9 cellular contexts compared by ENCODE assay signal in genomic region chr11:2890466-2891241, GRCh38. TPM values are rescaled to one million over a fixed set of nuclear protein-coding genes. Genes with fewer than 3 reads are reported as not detected.
A peak's percentile ranks its signal among the peaks of the same experiment; 100 is the strongest.
DNase-seq lines count a peak whose midpoint lies in the region; ATAC-seq and TF ChIP-seq lines count a peak whose summit lies in the region.
"Had no signal": no experiment of that assay in that cellular context is flagged by ENCODE, and none has a peak within 500 bp of the region (broad histone marks: within the 10 kb centered on the region; RNA-seq: fewer than 3 reads in every experiment).

No MANE protein-coding gene starts in this region.

- 61 to 75% methylated on average over 12 to 14 of the region's 28 CpGs for WGBS in thyroid gland, 2 donors

- H3K4me1 ChIP-seq in thyroid gland: peaks cover 15 to 29% of the 10 kb centered on the region in 2 donors

- TF ChIP-seq CTCF in VCaP (conservative IDR thresholded peaks at IDR 0.05): no peak
- TF ChIP-seq CTCF in thyroid gland (IDR thresholded peaks at IDR 0.05): no peak

- intact Hi-C loops in thyroid gland (cut with DNase I): loop anchor here (2.0 to 10.0 kb wide), 3 partner anchors 358 to 586 kb away; partner anchors contain the start of genes C11orf21 and TSPAN32

- no peak overlapping the region for H3K4me3 ChIP-seq in thyroid gland (replicated peaks in 1 of 3)

- H3K27ac ChIP-seq in VCaP (peak overlapping the region; percentile 82; the same call in 1 of the 2 replicates), thyroid gland (no peak overlapping the region)

- no peaks in the 10 kb centered on the region for H3K36me3 ChIP-seq in thyroid gland

- no peaks in the 10 kb centered on the region for H3K9me3 ChIP-seq in thyroid gland

- DNase-seq in NCI-H2171 treated with DMSO at 0.1 percent for 48 hours (lab: John Stamatoyannopoulos, UW) (peak; percentile 11), NCI-H2171 (lab: John Stamatoyannopoulos, UW) (no peak), iris pigment epithelial cell (ENCODE audit: low read depth) (peak; percentile 54), thyroid gland (peak; percentile 75 to 82), LoVo (ENCODE audit: low spot score) (no peak), mesenteric fat pad (ENCODE audit: low spot score) (no peak)
- DNase-seq: head of caudate nucleus had no signal

- no peak for ATAC-seq in GM21529 (IDR thresholded peaks at IDR 0.05; ENCODE audit: unreplicated experiment)

- no peak for TF ChIP-seq POLR2A in thyroid gland (IDR thresholded peaks at IDR 0.05)

- H3K27me3 ChIP-seq in thyroid gland: no peaks in the 10 kb centered on the region

RNA-seq across cellular contexts. Expression of gene CDKN1C, which starts 5.1 kb away (rescaled TPM):
- total RNA-seq in thyroid gland: 10 to 100 TPM; 12.6 to 29.7 (median 16.8) TPM
- 252 TPM for total RNA-seq in mesenteric fat pad

RNA-seq across cellular contexts. Expression of gene PHLDA2, which starts 38.6 kb away (rescaled TPM):
- total RNA-seq in thyroid gland: 1 to 10 TPM in 2 of 4 donors, under 1 TPM in 1, not detected in 1; 0.93 to 3.7 (median 2.3) TPM
- 6.8 TPM for total RNA-seq in mesenteric fat pad

Comparison
In these comparisons a context has a peak if more than half of its experiments do, and no peak if none do; other contexts are left out.
1. DNase-seq: peak in NCI-H2171 treated with DMSO at 0.1 percent for 48 hours (single experiment), iris pigment epithelial cell (single experiment) and thyroid gland (2 of 2); none in NCI-H2171 (single experiment), LoVo (single experiment) and mesenteric fat pad (single experiment).